8 cellular contexts compared by ENCODE assay signal in genomic region chr3:160694345-160694744, GRCh38. TPM values are rescaled to one million over a fixed set of nuclear protein-coding genes. Genes with fewer than 3 reads are reported as not detected.
"Had no signal": no experiment of that assay in that cellular context is flagged by ENCODE, and none has a peak within 500 bp of the region (broad histone marks: within the 10 kb centered on the region; RNA-seq: fewer than 3 reads in every experiment).

No MANE protein-coding gene starts in this region.

- H3K4me1 ChIP-seq: HAP-1 had no signal

- ATAC-seq: HCT116, HepG2 had no signal

- H3K4me3 ChIP-seq: GM23248, HAP-1 had no signal

- H3K36me3 ChIP-seq: HAP-1 had no signal

- H3K27ac ChIP-seq: GM23248, HL-60 had no signal

- H3K9me3 ChIP-seq: HAP-1 had no signal

- DNase-seq: GM23248, GOT3, H7, KBM-7 had no signal

RNA-seq across cellular contexts. Expression of gene ARL14, which starts 17.4 kb away (rescaled TPM):
- total RNA-seq: GM23248 had no signal
- polyA plus RNA-seq: GM23248, HepG2 had no signal
